In genomic region chr22:39349967-39350802, GRCh38 we compare ENCODE assay signal across 8 cellular contexts. TPM values are rescaled to one million over a fixed set of nuclear protein-coding genes. Genes with fewer than 3 reads are reported as not detected.
DNase-seq lines count a peak whose midpoint lies in the region; ATAC-seq and TF ChIP-seq lines count a peak whose summit lies in the region.

SYNGR1 (plus strand) TSS chr22:39349991; CDS start chr22:39350011, 20 bp downstream.

- ATAC-seq in GM21576 (IDR thresholded peaks at IDR 0.05; ENCODE audit: unreplicated experiment) (no peak), HG02870 (IDR thresholded peaks at IDR 0.05; ENCODE audit: unreplicated experiment) (no peak)

- intact Hi-C loops in activated T-helper 2 cell treated with anti-CD3 and anti-CD28 coated beads, Interferon-gamma antibody, Interleukin-2, Interleukin-4, amounts not matched to agents 10 μg/mL and 5 μg/mL and 100 μg/mL, durations not matched to agents 14 hours and 24 hours and 36 hours (cut with micrococcal nuclease): no loop called here
- intact Hi-C loops in left ventricle myocardium inferior (cut with micrococcal nuclease): loop anchor here (10.0 kb wide), 1 partner anchor 165 kb away; no protein-coding TSS in a partner anchor

- H3K36me3 ChIP-seq in left ventricle myocardium inferior: no peaks in the 10 kb centered on the region

- peak; percentile 17 for TF ChIP-seq CTCF in left ventricle myocardium inferior (IDR thresholded peaks at IDR 0.05; ENCODE audit: borderline replicate concordance)

- DNase-seq in activated naive CD4-positive, alpha-beta T cell treated with anti-CD3 and anti-CD28 coated beads, Interleukin-2, amount 10 ng/mL, durations not matched to agents 7 days and 5 days: no peak
- DNase-seq in activated naive CD4-positive, alpha-beta T cell treated with anti-CD3 and anti-CD28 coated beads, Interleukin-2, amount 50 U/mL, for 16 hours: no peak
- no peak for DNase-seq in activated T-helper 2 cell treated with anti-CD3 and anti-CD28 coated beads, Interferon-gamma antibody, Interleukin-2, Interleukin-4, amounts not matched to agents 10 μg/mL and 5 μg/mL and 100 μg/mL, durations not matched to agents 14 hours and 24 hours and 36 hours (ENCODE audit: low spot score)
- DNase-seq in left ventricle myocardium inferior: no peak
- DNase-seq in renal cortical epithelial cell (ENCODE audit: low read depth): no peak
- DNase-seq in RPMI8226: no peak

- CTCF ChIA-PET in activated naive CD4-positive, alpha-beta T cell treated with anti-CD3 and anti-CD28 coated beads, Interleukin-2, amount 10 ng/mL, durations not matched to agents 7 days and 5 days (lab: Charles Lee): no interaction called here

- H3K9me3 Mint-ChIP-seq in activated naive CD4-positive, alpha-beta T cell treated with anti-CD3 and anti-CD28 coated beads, Interleukin-2, amount 10 ng/mL, durations not matched to agents 7 days and 5 days: no peaks in the 10 kb centered on the region
- H3K9me3 Mint-ChIP-seq in activated T-helper 2 cell treated with anti-CD3 and anti-CD28 coated beads, Interferon-gamma antibody, Interleukin-2, Interleukin-4, amounts not matched to agents 10 μg/mL and 5 μg/mL and 100 μg/mL, durations not matched to agents 14 hours and 24 hours and 36 hours: no peaks in the 10 kb centered on the region

- peaks cover 28% of the 10 kb centered on the region for H3K4me1 ChIP-seq in left ventricle myocardium inferior

- H3K27me3 Mint-ChIP-seq in activated naive CD4-positive, alpha-beta T cell treated with anti-CD3 and anti-CD28 coated beads, Interleukin-2, amount 10 ng/mL, durations not matched to agents 7 days and 5 days: peaks cover 69% of the 10 kb centered on the region
- peaks cover 41% of the 10 kb centered on the region for H3K27me3 Mint-ChIP-seq in activated T-helper 2 cell treated with anti-CD3 and anti-CD28 coated beads, Interferon-gamma antibody, Interleukin-2, Interleukin-4, amounts not matched to agents 10 μg/mL and 5 μg/mL and 100 μg/mL, durations not matched to agents 14 hours and 24 hours and 36 hours (ENCODE audit: low read depth)

- peak within 1 kb of the TSS; percentile 77 for H3K4me3 Mint-ChIP-seq in activated naive CD4-positive, alpha-beta T cell treated with anti-CD3 and anti-CD28 coated beads, Interleukin-2, amount 10 ng/mL, durations not matched to agents 7 days and 5 days
- peak within 1 kb of the TSS; percentile 68 for H3K4me3 Mint-ChIP-seq in activated T-helper 2 cell treated with anti-CD3 and anti-CD28 coated beads, Interferon-gamma antibody, Interleukin-2, Interleukin-4, amounts not matched to agents 10 μg/mL and 5 μg/mL and 100 μg/mL, durations not matched to agents 14 hours and 24 hours and 36 hours (ENCODE audit: low read depth)

- H3K9me3 ChIP-seq in left ventricle myocardium inferior (replicated peaks): no peaks in the 10 kb centered on the region

- H3K4me1 Mint-ChIP-seq in activated naive CD4-positive, alpha-beta T cell treated with anti-CD3 and anti-CD28 coated beads, Interleukin-2, amount 10 ng/mL, durations not matched to agents 7 days and 5 days: peaks cover 15% of the 10 kb centered on the region
- peaks cover 2% of the 10 kb centered on the region for H3K4me1 Mint-ChIP-seq in activated T-helper 2 cell treated with anti-CD3 and anti-CD28 coated beads, Interferon-gamma antibody, Interleukin-2, Interleukin-4, amounts not matched to agents 10 μg/mL and 5 μg/mL and 100 μg/mL, durations not matched to agents 14 hours and 24 hours and 36 hours (ENCODE audit: low read depth)

- H3K4me3 ChIP-seq in left ventricle myocardium inferior: peak within 1 kb of the TSS; percentile 87

- no peaks in the 10 kb centered on the region for H3K36me3 Mint-ChIP-seq in activated naive CD4-positive, alpha-beta T cell treated with anti-CD3 and anti-CD28 coated beads, Interleukin-2, amount 10 ng/mL, durations not matched to agents 7 days and 5 days
- no peaks in the 10 kb centered on the region for H3K36me3 Mint-ChIP-seq in activated T-helper 2 cell treated with anti-CD3 and anti-CD28 coated beads, Interferon-gamma antibody, Interleukin-2, Interleukin-4, amounts not matched to agents 10 μg/mL and 5 μg/mL and 100 μg/mL, durations not matched to agents 14 hours and 24 hours and 36 hours (ENCODE audit: low read depth)

- no peak within 1 kb of the TSS for H3K27ac Mint-ChIP-seq in activated naive CD4-positive, alpha-beta T cell treated with anti-CD3 and anti-CD28 coated beads, Interleukin-2, amount 10 ng/mL, durations not matched to agents 7 days and 5 days
- no peak within 1 kb of the TSS for H3K27ac Mint-ChIP-seq in activated T-helper 2 cell treated with anti-CD3 and anti-CD28 coated beads, Interferon-gamma antibody, Interleukin-2, Interleukin-4, amounts not matched to agents 10 μg/mL and 5 μg/mL and 100 μg/mL, durations not matched to agents 14 hours and 24 hours and 36 hours

- H3K27me3 ChIP-seq in left ventricle myocardium inferior (ENCODE audit: low read depth): peaks cover 10% of the 10 kb centered on the region

- peak within 1 kb of the TSS; percentile 82 for H3K27ac ChIP-seq in left ventricle myocardium inferior (replicated peaks)

RNA-seq across cellular contexts. Expression of gene SYNGR1, which starts in this region (rescaled TPM):
- total RNA-seq in activated T-helper 2 cell treated with anti-CD3 and anti-CD28 coated beads, Interferon-gamma antibody, Interleukin-2, Interleukin-4, amounts not matched to agents 10 μg/mL and 5 μg/mL and 100 μg/mL, durations not matched to agents 14 hours and 24 hours and 36 hours: not detected in 2 replicates
- total RNA-seq in left ventricle myocardium inferior (37.7 TPM), renal cortical epithelial cell (11.9 TPM in 1 of 2 replicates, not detected in the other)
